Comparison of ENCODE assay signal across 8 cellular contexts in the genomic region with DNA sequence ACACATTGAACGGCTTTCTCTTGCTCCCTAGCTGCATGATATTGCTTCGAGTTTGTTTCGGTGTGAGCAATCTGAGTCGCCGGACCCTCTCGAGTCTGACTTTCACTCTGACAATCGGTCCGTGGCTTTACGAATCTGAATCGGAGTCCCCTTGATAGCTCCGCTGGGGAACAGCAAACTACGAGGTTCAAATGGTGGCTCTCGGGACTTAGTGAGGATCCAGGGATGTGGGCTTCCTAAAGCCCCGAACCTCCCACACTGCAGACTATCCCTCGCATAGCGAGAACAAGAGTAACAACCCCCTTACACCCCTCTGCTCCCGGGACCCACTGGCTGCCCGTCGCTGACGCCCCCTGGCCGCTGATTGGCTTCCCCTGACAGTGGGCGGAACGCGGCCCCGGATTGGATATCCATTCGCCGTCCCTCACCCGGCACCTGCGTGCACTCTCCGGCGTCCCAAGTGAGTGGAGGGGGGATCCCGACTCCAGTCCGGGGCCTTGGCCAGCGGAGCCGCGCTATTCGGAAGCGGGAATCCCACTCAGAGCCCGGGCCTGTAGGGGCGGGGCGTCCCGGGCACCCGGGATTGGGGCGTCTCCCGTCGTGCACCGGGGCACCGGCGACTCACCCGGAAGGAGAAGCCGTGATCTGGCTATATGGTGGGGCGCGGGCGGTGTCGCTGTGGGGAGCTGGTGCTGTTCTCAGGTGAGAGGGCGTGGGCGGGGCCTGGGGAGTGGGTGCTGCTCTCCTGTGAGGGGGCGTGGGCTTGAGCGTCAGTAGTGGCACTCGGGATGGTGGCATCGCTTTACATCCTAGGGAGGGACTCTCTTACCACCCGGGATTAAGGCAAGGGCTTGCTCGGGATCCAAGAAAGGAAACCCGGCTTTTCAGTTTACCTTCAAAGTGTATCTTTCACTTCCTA. TPM values are rescaled to one million over a fixed set of nuclear protein-coding genes. Genes with fewer than 3 reads are reported as not detected.
DNase-seq lines count a peak whose midpoint lies in the region; ATAC-seq and TF ChIP-seq lines count a peak whose summit lies in the region.

A gene with protein sequence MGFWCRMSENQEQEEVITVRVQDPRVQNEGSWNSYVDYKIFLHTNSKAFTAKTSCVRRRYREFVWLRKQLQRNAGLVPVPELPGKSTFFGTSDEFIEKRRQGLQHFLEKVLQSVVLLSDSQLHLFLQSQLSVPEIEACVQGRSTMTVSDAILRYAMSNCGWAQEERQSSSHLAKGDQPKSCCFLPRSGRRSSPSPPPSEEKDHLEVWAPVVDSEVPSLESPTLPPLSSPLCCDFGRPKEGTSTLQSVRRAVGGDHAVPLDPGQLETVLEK (plus strand): TSS at position 630 of the 919 bp plus-strand sequence. CDS start 4,278 bp downstream, outside the sequence.

- H3K27ac ChIP-seq in fibroblast of lung (ENCODE audit: insufficient read depth, low read length): peak within 1 kb of the TSS; percentile 62

- peak within 1 kb of the TSS; percentile 80 for H3K4me3 ChIP-seq in LNCaP clone FGC (ENCODE audit: low read depth, low read length)
- H3K4me3 ChIP-seq in fibroblast of lung (replicated peaks in 1 of 4; ENCODE audit: control extremely low read depth in 1 of 4, insufficient read depth in 1 of 4, low read depth in 3 of 4, low read length in 4 of 4): peak within 1 kb of the TSS; percentile 70 to 97 (median 88)

- H3K9ac ChIP-seq in fibroblast of lung (ENCODE audit: insufficient read depth, low read length): peak within 1 kb of the TSS; percentile 81

- no peaks in the 10 kb centered on the region for H3K36me3 ChIP-seq in fibroblast of lung (ENCODE audit: control insufficient read depth, insufficient read depth, low read length)

- H3K36me3 Mint-ChIP-seq in naive thymus-derived CD8-positive, alpha-beta T cell: peaks cover 0 to 4% (median 0%) of the 10 kb centered on the region in 3 donors

- TF ChIP-seq CTCF in LNCaP clone FGC (IDR thresholded peaks at IDR 0.05; ENCODE audit: control insufficient read depth, extremely low read depth, insufficient read depth) (peak; percentile 22; the same call in 1 of the 2 replicates), fibroblast of lung (conservative IDR thresholded peaks at IDR 0.05 in 1 of 2, IDR thresholded peaks at IDR 0.05 in 1 of 2; ENCODE audit: low read depth in 1 of 2, low read length in 2 of 2) (peak in 1 of 2 donors; percentile 8)

- POLR2A ChIA-PET in naive thymus-derived CD8-positive, alpha-beta T cell (lab: Charles Lee): interaction anchor here (0.5 to 1.5 kb wide), 11 partner anchors 9 to 1570 kb away, joined by 3 to 6 read pairs (median 4); a partner anchor contains a TSS

- peaks cover 33 to 70% (median 69%) of the 10 kb centered on the region in 4 donors for H3K4me1 Mint-ChIP-seq in naive thymus-derived CD8-positive, alpha-beta T cell

- H3K9me3 ChIP-seq in fibroblast of lung (ENCODE audit: control insufficient read depth, insufficient read depth, low read depth, low read length): no peaks in the 10 kb centered on the region

- H3K27me3 ChIP-seq in fibroblast of lung (ENCODE audit: control insufficient read depth, insufficient read depth, low read length): no peaks in the 10 kb centered on the region

- H3K4me1 ChIP-seq in fibroblast of lung (ENCODE audit: control insufficient read depth, extremely low read depth, insufficient read depth, low read length): peaks cover 6% of the 10 kb centered on the region

- H3K27ac Mint-ChIP-seq in naive thymus-derived CD8-positive, alpha-beta T cell: peak within 1 kb of the TSS; percentile 88 to 97 (median 94)

- peak; percentile 92 for ATAC-seq in naive thymus-derived CD8-positive, alpha-beta T cell

- DNase-seq in ELF-1 (ENCODE audit: low read depth, low spot score) (peak; percentile 94), GOT3 (lab: John Stamatoyannopoulos, UW) (peak; percentile 71), LNCaP clone FGC (ENCODE audit: low read depth) (peak; percentile 65), RPMI8226 (peak; percentile 93), fibroblast of lung (ENCODE audit: low read depth in 2 of 2) (peak; percentile 74 to 86)
- peak; percentile 83 to 89 for DNase-seq in activated T-helper 1 cell treated with anti-CD3 and anti-CD28 coated beads, Interleukin-2, amount 50 U/mL, for 16 hours (ENCODE audit: low read depth in 1 of 2, low spot score in 1 of 2)
- DNase-seq in naive thymus-derived CD8-positive, alpha-beta T cell: peak; percentile 86 to 99 (median 94)
- DNase-seq in stimulated activated naive CD4-positive, alpha-beta T cell treated with Interleukin-2 at 50 U/mL for 16 hours (lab: John Stamatoyannopoulos, UW): peak; percentile 94

- peak within 1 kb of the TSS; percentile 99 for H3K4me2 ChIP-seq in fibroblast of lung (ENCODE audit: extremely low read depth, insufficient read depth, low read length)

- peak within 1 kb of the TSS; percentile 99 for H2AFZ ChIP-seq in fibroblast of lung (ENCODE audit: low read length)

- H3K79me2 ChIP-seq in fibroblast of lung (ENCODE audit: control insufficient read depth, insufficient read depth, low read length): peaks cover 37% of the 10 kb centered on the region

- H4K20me1 ChIP-seq in fibroblast of lung (ENCODE audit: control insufficient read depth, extremely low read depth, insufficient read depth, low read length): no peaks in the 10 kb centered on the region

- peak within 1 kb of the TSS; percentile 94 to 98 (median 96) for H3K4me3 Mint-ChIP-seq in naive thymus-derived CD8-positive, alpha-beta T cell

- H3K9me3 Mint-ChIP-seq in naive thymus-derived CD8-positive, alpha-beta T cell: peaks cover 0 to 2% (median 0%) of the 10 kb centered on the region in 9 donors

- no peaks in the 10 kb centered on the region for H3K27me3 Mint-ChIP-seq in naive thymus-derived CD8-positive, alpha-beta T cell

RNA-seq across cellular contexts. Expression of the gene that starts here (rescaled TPM):
- 9.0 and 12.6 TPM in 2 replicates for total RNA-seq in fibroblast of lung
- 13.2 and 17.7 TPM in 2 replicates for polyA plus RNA-seq in fibroblast of lung
- polyA plus RNA-seq in fibroblast of lung (2012): 15.1 and 18.7 TPM in 2 replicates
- polyA minus RNA-seq in fibroblast of lung (ENCODE audit: low replicate concordance): 15.9 and 24.2 TPM in 2 replicates
- 10 to 100 TPM; 19.5 to 20.9 TPM for total RNA-seq in naive thymus-derived CD8-positive, alpha-beta T cell
- polyA plus RNA-seq in naive thymus-derived CD8-positive, alpha-beta T cell: 10 to 100 TPM; 18.8 to 28.3 (median 25.6) TPM

Comparison
In these comparisons a context has a peak if more than half of its experiments do, and no peak if none do; other contexts are left out.
1. Peak in every context shown above with its lines: DNase-seq, ATAC-seq, H3K4me3 ChIP-seq and H3K27ac ChIP-seq.